ENCODE assay signal across 25 cellular contexts in the genomic region with DNA sequence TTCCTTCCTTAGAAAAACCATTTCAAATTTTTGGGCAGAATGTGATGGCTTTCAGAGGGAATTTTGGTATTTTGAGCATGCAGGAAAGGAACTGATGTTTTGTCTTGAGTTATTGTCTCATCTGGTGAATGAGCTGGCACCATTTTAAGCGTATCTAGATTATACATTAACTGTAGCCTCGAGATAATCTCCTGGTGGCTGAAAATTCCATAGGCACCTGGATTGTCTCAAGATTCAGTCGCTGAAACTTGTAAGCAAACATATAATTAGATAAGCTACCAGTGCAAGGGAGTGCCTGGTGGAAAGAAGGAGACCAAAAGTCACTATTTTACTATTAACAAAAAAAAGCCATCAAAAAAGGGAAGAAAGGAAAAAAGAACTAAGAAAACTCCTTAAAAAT.
"Had no signal": no experiment of that assay in that cellular context is flagged by ENCODE, and none has a peak within 500 bp of the region (broad histone marks: within the 10 kb centered on the region; RNA-seq: fewer than 3 reads in every experiment).

No MANE protein-coding gene starts in this region.

- H3K4me1 ChIP-seq: Peyer's patch, SJSA1 had no signal

- H3K9me3 ChIP-seq: Peyer's patch had no signal

- H3K36me3 ChIP-seq: Peyer's patch, SJSA1 had no signal

- ATAC-seq: activated CD4-positive, alpha-beta T cell treated with anti-CD3 and anti-CD28 coated beads for 36 hours; activated T-helper 17 cell treated with anti-CD3 and anti-CD28 coated beads, Interleukin-2, amount 50 U/mL, for 72 hours; K562; T-cell had no signal

- H3K27me3 ChIP-seq: Peyer's patch, SJSA1 had no signal

- H3K4me3 ChIP-seq: K562, Peyer's patch, SJSA1 had no signal

- H3K27ac ChIP-seq: Peyer's patch, RWPE1, SJSA1, VCaP had no signal

- DNase-seq: activated CD4-positive, alpha-beta memory T cell treated with anti-CD3 and anti-CD28 coated beads, Interleukin-2, amount 10 ng/mL, durations not matched to agents 7 days and 5 days; activated CD4-positive, alpha-beta T cell treated with anti-CD3 and anti-CD28 coated beads for 36 hours; activated CD4-positive, alpha-beta T cell treated with anti-CD3 and anti-CD28 coated beads, Interleukin-2, amount 50 U/mL, for 1 hour; activated gamma-delta T cell; activated naive CD4-positive, alpha-beta T cell treated with anti-CD3 and anti-CD28 coated beads for 36 hours; activated T-cell treated with anti-CD3 and anti-CD28 coated beads for 4 hours; activated T-cell treated with anti-CD3 and anti-CD28 coated beads, Interleukin-2, amount 50 U/mL, for 48 hours; amygdala; Kasumi-1; NCI-H1092; NCI-H1417; NCI-H1930; NCI-H2171; NCI-H226; NCI-H526 treated with DMSO at 0.1 percent for 48 hours; Peyer's patch; SHP77; T-cell; T-helper 2 cell; T1000 had no signal
